1 cellular context compared by ENCODE assay signal in the genomic region with DNA sequence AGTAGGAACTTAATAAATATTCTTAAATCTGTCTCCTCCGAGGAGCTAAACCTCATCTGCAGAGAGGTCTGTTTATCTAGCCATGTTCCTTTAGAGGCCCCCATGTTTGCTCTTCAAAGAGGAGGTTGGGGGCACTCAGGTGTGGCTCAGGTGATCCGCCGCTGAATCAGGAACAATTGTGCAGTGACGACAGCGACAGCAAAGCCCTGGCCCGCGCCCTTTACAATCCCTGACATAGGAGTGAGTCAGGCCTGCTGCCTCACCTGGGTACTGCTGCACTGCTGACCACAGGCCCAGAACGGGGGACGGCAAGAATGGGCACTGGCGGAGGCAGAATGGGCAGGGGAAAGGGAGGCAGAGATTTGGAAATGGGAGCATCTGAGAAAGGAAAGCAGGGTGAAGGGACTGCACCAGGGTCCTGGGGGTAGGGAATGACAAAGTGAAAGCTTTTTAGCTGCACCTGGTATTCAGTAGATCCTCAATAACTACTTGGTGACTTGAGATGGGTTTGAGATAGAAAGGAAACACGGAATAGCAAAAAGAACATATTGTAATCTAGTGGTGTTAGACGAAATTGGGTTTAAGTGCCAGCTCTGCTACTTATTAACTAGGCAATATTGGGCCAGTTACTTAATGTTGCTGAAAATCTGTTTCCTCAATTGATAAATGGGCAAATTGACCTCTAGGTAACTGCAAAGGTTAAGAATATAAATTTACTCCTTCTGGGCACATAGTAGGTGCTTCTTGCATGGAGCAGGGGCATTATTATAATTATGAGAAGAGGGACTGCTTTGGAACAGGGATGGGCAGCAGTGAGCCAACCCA.
TF ChIP-seq lines count a peak whose summit lies in the region.

No MANE protein-coding gene starts in this region.

TF ChIP-seq in HepG2, 621 proteins besides CTCF, POLR2A, EP300 and RAD21 (continued from another document):
- TF ChIP-seq, protein P1, sequence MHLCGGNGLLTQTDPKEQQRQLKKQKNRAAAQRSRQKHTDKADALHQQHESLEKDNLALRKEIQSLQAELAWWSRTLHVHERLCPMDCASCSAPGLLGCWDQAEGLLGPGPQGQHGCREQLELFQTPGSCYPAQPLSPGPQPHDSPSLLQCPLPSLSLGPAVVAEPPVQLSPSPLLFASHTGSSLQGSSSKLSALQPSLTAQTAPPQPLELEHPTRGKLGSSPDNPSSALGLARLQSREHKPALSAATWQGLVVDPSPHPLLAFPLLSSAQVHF (CRISPR knock-in tag; IDR thresholded peaks at IDR 0.05) = peak; percentile 23; the same call in 1 of the 2 replicates
- TF ChIP-seq ZC3H4 (CRISPR knock-in tag; IDR thresholded peaks at IDR 0.05; ENCODE audit: borderline replicate concordance) = peak; percentile 75; the same call in 1 of the 2 replicates
- peak; percentile 46; the same call in 1 of the 2 replicates for TF ChIP-seq SIX4 (CRISPR knock-in tag; IDR thresholded peaks at IDR 0.05)
- TF ChIP-seq, protein P2, sequence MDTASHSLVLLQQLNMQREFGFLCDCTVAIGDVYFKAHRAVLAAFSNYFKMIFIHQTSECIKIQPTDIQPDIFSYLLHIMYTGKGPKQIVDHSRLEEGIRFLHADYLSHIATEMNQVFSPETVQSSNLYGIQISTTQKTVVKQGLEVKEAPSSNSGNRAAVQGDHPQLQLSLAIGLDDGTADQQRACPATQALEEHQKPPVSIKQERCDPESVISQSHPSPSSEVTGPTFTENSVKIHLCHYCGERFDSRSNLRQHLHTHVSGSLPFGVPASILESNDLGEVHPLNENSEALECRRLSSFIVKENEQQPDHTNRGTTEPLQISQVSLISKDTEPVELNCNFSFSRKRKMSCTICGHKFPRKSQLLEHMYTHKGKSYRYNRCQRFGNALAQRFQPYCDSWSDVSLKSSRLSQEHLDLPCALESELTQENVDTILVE (CRISPR knock-in tag; IDR thresholded peaks at IDR 0.05) = no peak
- TF ChIP-seq ZBTB21 (CRISPR knock-in tag; IDR thresholded peaks at IDR 0.05) = peak; percentile 38; the same call in 1 of the 2 replicates
- TF ChIP-seq, protein P3, sequence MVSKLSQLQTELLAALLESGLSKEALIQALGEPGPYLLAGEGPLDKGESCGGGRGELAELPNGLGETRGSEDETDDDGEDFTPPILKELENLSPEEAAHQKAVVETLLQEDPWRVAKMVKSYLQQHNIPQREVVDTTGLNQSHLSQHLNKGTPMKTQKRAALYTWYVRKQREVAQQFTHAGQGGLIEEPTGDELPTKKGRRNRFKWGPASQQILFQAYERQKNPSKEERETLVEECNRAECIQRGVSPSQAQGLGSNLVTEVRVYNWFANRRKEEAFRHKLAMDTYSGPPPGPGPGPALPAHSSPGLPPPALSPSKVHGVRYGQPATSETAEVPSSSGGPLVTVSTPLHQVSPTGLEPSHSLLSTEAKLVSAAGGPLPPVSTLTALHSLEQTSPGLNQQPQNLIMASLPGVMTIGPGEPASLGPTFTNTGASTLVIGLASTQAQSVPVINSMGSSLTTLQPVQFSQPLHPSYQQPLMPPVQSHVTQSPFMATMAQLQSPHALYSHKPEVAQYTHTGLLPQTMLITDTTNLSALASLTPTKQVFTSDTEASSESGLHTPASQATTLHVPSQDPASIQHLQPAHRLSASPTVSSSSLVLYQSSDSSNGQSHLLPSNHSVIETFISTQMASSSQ (IDR thresholded peaks at IDR 0.05; ENCODE audit: low read depth) = 0 out of 2 replicates have a peak, but pooled peaks have one; percentile 10
- TF ChIP-seq, protein P3 (CRISPR knock-in tag; IDR thresholded peaks at IDR 0.05; ENCODE audit: borderline replicate concordance) = no peak
- TF ChIP-seq NRL (CRISPR knock-in tag; IDR thresholded peaks at IDR 0.05; ENCODE audit: borderline replicate concordance) = peak; percentile 71; the same call in 1 of the 2 replicates
- TF ChIP-seq TBP (CRISPR knock-in tag; IDR thresholded peaks at IDR 0.05) = no peak
- TF ChIP-seq, protein P4, sequence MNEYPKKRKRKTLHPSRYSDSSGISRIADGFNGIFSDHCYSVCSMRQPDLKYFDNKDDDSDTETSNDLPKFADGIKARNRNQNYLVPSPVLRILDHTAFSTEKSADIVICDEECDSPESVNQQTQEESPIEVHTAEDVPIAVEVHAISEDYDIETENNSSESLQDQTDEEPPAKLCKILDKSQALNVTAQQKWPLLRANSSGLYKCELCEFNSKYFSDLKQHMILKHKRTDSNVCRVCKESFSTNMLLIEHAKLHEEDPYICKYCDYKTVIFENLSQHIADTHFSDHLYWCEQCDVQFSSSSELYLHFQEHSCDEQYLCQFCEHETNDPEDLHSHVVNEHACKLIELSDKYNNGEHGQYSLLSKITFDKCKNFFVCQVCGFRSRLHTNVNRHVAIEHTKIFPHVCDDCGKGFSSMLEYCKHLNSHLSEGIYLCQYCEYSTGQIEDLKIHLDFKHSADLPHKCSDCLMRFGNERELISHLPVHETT (CRISPR knock-in tag; conservative IDR thresholded peaks at IDR 0.05) = no peak
- TF ChIP-seq PHF5A (CRISPR knock-in tag; IDR thresholded peaks at IDR 0.05; ENCODE audit: low read depth, unreplicated experiment) = no peak
- 0 out of 2 replicates have a peak, but pooled peaks have one; percentile 11 for TF ChIP-seq ZNF589 (CRISPR knock-in tag; conservative IDR thresholded peaks at IDR 0.05)
- 0 out of 2 replicates have a peak, but pooled peaks have one; percentile 5 for TF ChIP-seq ZNF629 (CRISPR knock-in tag; conservative IDR thresholded peaks at IDR 0.05)
